27 cellular contexts compared by ENCODE assay signal in genomic region chr14:103662029-103662428, GRCh38.
"Had no signal": no experiment of that assay in that cellular context is flagged by ENCODE, and none has a peak within 500 bp of the region (broad histone marks: within the 10 kb centered on the region; RNA-seq: fewer than 3 reads in every experiment).

No MANE protein-coding gene starts in this region.

- H3K4me3 ChIP-seq: breast epithelium, esophagus squamous epithelium, gastroesophageal sphincter, right lobe of liver, testis, transverse colon had no signal

- H3K27ac ChIP-seq: breast epithelium, epithelial cell of prostate, esophagus squamous epithelium, right lobe of liver, testis, transverse colon had no signal

- H3K4me3 Mint-ChIP-seq: activated CD4-positive, alpha-beta memory T cell treated with anti-CD3 and anti-CD28 coated beads for 36 hours; activated CD4-positive, alpha-beta T cell treated with anti-CD3 and anti-CD28 coated beads, Interleukin-2, amount 10 ng/mL, durations not matched to agents 24 days and 14 days; activated naive CD4-positive, alpha-beta T cell treated with anti-CD3 and anti-CD28 coated beads, Interleukin-2, amount 50 U/mL, for 24 hours; activated naive CD8-positive, alpha-beta T cell treated with anti-CD3 and anti-CD28 coated beads, Interleukin-2, amount 50 U/mL, for 24 hours; activated T-cell treated with anti-CD3 and anti-CD28 coated beads, Interleukin-2, amount 50 U/mL, for 4 hours; dendritic cell treated with granulocyte-macrophage colony-stimulating factor and Interleukin-4, amounts not matched to agents 40 ng/mL and 50 ng/mL, for 4 days; immature natural killer cell; naive thymus-derived CD4-positive, alpha-beta T cell; T-helper 2 cell treated with Interferon-gamma antibody and Interleukin-4, amounts not matched to agents 5 μg/mL and 100 μg/mL, for 36 hours had no signal

- ATAC-seq: activated naive CD8-positive, alpha-beta T cell treated with anti-CD3 and anti-CD28 coated beads, Interleukin-2, amount 50 U/mL, for 24 hours; activated T-cell treated with anti-CD3 and anti-CD28 coated beads, Interleukin-2, amount 50 U/mL, for 4 hours; gastroesophageal sphincter; naive thymus-derived CD4-positive, alpha-beta T cell; right lobe of liver; stimulated activated naive CD8-positive, alpha-beta T cell treated with anti-CD3 and anti-CD28 coated beads, Interleukin-15, Interleukin-2, amounts not matched to agents 100 U/mL and 50 U/mL, for 24 hours had no signal

- DNase-seq: activated CD4-positive, alpha-beta memory T cell treated with anti-CD3 and anti-CD28 coated beads for 36 hours; activated CD4-positive, alpha-beta T cell treated with anti-CD3 and anti-CD28 coated beads, Interleukin-2, amount 10 ng/mL, durations not matched to agents 24 days and 14 days; activated CD8-positive, alpha-beta memory T cell treated with anti-CD3 and anti-CD28 coated beads, Interleukin-2, amount 50 U/mL, for 48 hours; activated naive CD8-positive, alpha-beta T cell treated with anti-CD3 and anti-CD28 coated beads, Interleukin-2, amount 50 U/mL, for 24 hours; activated T-cell treated with anti-CD3 and anti-CD28 coated beads, Interleukin-2, amount 50 U/mL, for 4 hours; amygdala; central memory CD4-positive, alpha-beta T cell; esophagus squamous epithelium; head of caudate nucleus; hypothalamus; immature natural killer cell; kidney; midbrain; naive thymus-derived CD4-positive, alpha-beta T cell; right lobe of liver; stimulated activated CD4-positive, alpha-beta T cell treated with anti-CD3 and anti-CD28 coated beads, Interleukin-2, amount 100 ng/mL, for 48 hours; stimulated activated naive CD8-positive, alpha-beta T cell treated with anti-CD3 and anti-CD28 coated beads, Interleukin-15, Interleukin-2, amounts not matched to agents 100 U/mL and 50 U/mL, for 24 hours; T-helper 1 cell; testis; transverse colon had no signal

- H3K9me3 ChIP-seq: breast epithelium, esophagus squamous epithelium, gastroesophageal sphincter, right lobe of liver, testis, transverse colon had no signal

- H3K36me3 ChIP-seq: breast epithelium had no signal

- H3K9me3 Mint-ChIP-seq: activated CD4-positive, alpha-beta memory T cell treated with anti-CD3 and anti-CD28 coated beads for 36 hours; activated CD4-positive, alpha-beta T cell treated with anti-CD3 and anti-CD28 coated beads, Interleukin-2, amount 10 ng/mL, durations not matched to agents 24 days and 14 days; activated naive CD4-positive, alpha-beta T cell treated with anti-CD3 and anti-CD28 coated beads, Interleukin-2, amount 50 U/mL, for 24 hours; activated naive CD8-positive, alpha-beta T cell treated with anti-CD3 and anti-CD28 coated beads, Interleukin-2, amount 50 U/mL, for 24 hours; activated T-cell treated with anti-CD3 and anti-CD28 coated beads, Interleukin-2, amount 50 U/mL, for 4 hours; activated T-helper 2 cell treated with anti-CD3 and anti-CD28 coated beads, Interferon-gamma antibody, Interleukin-2, Interleukin-4, amounts not matched to agents 10 μg/mL and 5 μg/mL and 100 μg/mL, durations not matched to agents 14 hours and 24 hours and 36 hours; dendritic cell treated with granulocyte-macrophage colony-stimulating factor and Interleukin-4, amounts not matched to agents 40 ng/mL and 50 ng/mL, for 4 days; immature natural killer cell; naive thymus-derived CD4-positive, alpha-beta T cell; T-helper 2 cell treated with Interferon-gamma antibody and Interleukin-4, amounts not matched to agents 5 μg/mL and 100 μg/mL, for 36 hours had no signal

- H3K27ac Mint-ChIP-seq: activated CD4-positive, alpha-beta memory T cell treated with anti-CD3 and anti-CD28 coated beads for 36 hours; activated CD4-positive, alpha-beta T cell treated with anti-CD3 and anti-CD28 coated beads, Interleukin-2, amount 10 ng/mL, durations not matched to agents 24 days and 14 days; activated naive CD4-positive, alpha-beta T cell treated with anti-CD3 and anti-CD28 coated beads, Interleukin-2, amount 50 U/mL, for 24 hours; activated naive CD8-positive, alpha-beta T cell treated with anti-CD3 and anti-CD28 coated beads, Interleukin-2, amount 50 U/mL, for 24 hours; activated T-helper 2 cell treated with anti-CD3 and anti-CD28 coated beads, Interferon-gamma antibody, Interleukin-2, Interleukin-4, amounts not matched to agents 10 μg/mL and 5 μg/mL and 100 μg/mL, durations not matched to agents 14 hours and 24 hours and 36 hours; dendritic cell treated with granulocyte-macrophage colony-stimulating factor and Interleukin-4, amounts not matched to agents 40 ng/mL and 50 ng/mL, for 4 days; immature natural killer cell; T-helper 2 cell treated with Interferon-gamma antibody and Interleukin-4, amounts not matched to agents 5 μg/mL and 100 μg/mL, for 36 hours had no signal

- H3K27me3 Mint-ChIP-seq: activated CD4-positive, alpha-beta memory T cell treated with anti-CD3 and anti-CD28 coated beads for 36 hours; activated CD4-positive, alpha-beta T cell treated with anti-CD3 and anti-CD28 coated beads, Interleukin-2, amount 10 ng/mL, durations not matched to agents 24 days and 14 days; activated naive CD4-positive, alpha-beta T cell treated with anti-CD3 and anti-CD28 coated beads, Interleukin-2, amount 50 U/mL, for 24 hours; activated naive CD8-positive, alpha-beta T cell treated with anti-CD3 and anti-CD28 coated beads, Interleukin-2, amount 50 U/mL, for 24 hours; dendritic cell treated with granulocyte-macrophage colony-stimulating factor and Interleukin-4, amounts not matched to agents 40 ng/mL and 50 ng/mL, for 4 days; naive thymus-derived CD4-positive, alpha-beta T cell had no signal

- H3K27me3 ChIP-seq: breast epithelium, esophagus squamous epithelium, gastroesophageal sphincter, right lobe of liver, testis, transverse colon had no signal

- H3K4me1 Mint-ChIP-seq: activated naive CD4-positive, alpha-beta T cell treated with anti-CD3 and anti-CD28 coated beads, Interleukin-2, amount 50 U/mL, for 24 hours; activated naive CD8-positive, alpha-beta T cell treated with anti-CD3 and anti-CD28 coated beads, Interleukin-2, amount 50 U/mL, for 24 hours had no signal

- H3K4me1 ChIP-seq: breast epithelium, right lobe of liver, testis had no signal
